ENCODE assay signal across 20 cellular contexts in the genomic region with DNA sequence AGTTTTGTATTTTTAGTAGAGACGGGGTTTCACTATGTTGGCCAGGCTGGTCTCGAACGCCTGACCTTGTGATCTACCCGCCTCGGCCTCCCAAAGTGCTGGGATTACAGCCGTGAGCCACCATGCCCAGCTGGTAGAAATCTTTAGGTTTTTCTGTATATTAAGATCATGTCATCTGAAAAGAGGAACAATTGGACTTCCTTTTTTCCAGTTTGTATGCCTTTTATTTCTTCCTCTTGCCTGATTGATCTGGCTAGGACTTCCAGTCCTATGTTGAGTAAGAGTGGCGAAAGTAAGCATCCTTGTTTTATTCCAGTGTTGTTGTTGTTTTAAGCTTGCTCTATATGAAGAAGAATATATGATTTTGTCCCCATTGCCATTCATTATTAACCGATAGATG.
"Had no signal": no experiment of that assay in that cellular context is flagged by ENCODE, and none has a peak within 500 bp of the region (broad histone marks: within the 10 kb centered on the region; RNA-seq: fewer than 3 reads in every experiment).

No MANE protein-coding gene starts in this region.

- H3K36me3 ChIP-seq: prostate gland, right lobe of liver, spleen had no signal

- H3K27ac ChIP-seq: prostate gland, right lobe of liver, spleen had no signal

- H3K9me3 ChIP-seq: prostate gland, right lobe of liver had no signal

- H3K9me3 Mint-ChIP-seq: activated B cell treated with CpG ODN at 0.5 μM for 24 hours; activated CD4-positive, alpha-beta T cell treated with anti-CD3 and anti-CD28 coated beads, Interleukin-2, amount 10 ng/mL, durations not matched to agents 24 days and 14 days; activated naive CD8-positive, alpha-beta T cell treated with anti-CD3 and anti-CD28 coated beads, Interleukin-2, amount 50 U/mL, for 24 hours; natural killer cell treated with Interleukin-12 subunit alpha and Interleukin-12 subunit beta and Interleukin-15 and Interleukin-18, amount 100 ng/mL, for 72 hours had no signal

- H3K4me1 Mint-ChIP-seq: activated B cell treated with CpG ODN at 0.5 μM for 24 hours; activated CD4-positive, alpha-beta T cell treated with anti-CD3 and anti-CD28 coated beads, Interleukin-2, amount 10 ng/mL, durations not matched to agents 24 days and 14 days; activated naive CD8-positive, alpha-beta T cell treated with anti-CD3 and anti-CD28 coated beads, Interleukin-2, amount 50 U/mL, for 24 hours; memory B cell had no signal

- H3K4me3 ChIP-seq: prostate gland, right lobe of liver, spleen had no signal

- FAIRE-seq: astrocyte, endothelial cell of umbilical vein, islet of Langerhans had no signal

- H3K27me3 ChIP-seq: right lobe of liver, spleen had no signal

- H3K4me1 ChIP-seq: prostate gland, right lobe of liver, spleen had no signal

- H3K4me3 Mint-ChIP-seq: activated B cell treated with CpG ODN at 0.5 μM for 24 hours; activated CD4-positive, alpha-beta T cell treated with anti-CD3 and anti-CD28 coated beads, Interleukin-2, amount 10 ng/mL, durations not matched to agents 24 days and 14 days; activated naive CD8-positive, alpha-beta T cell treated with anti-CD3 and anti-CD28 coated beads, Interleukin-2, amount 50 U/mL, for 24 hours; memory B cell; natural killer cell treated with Interleukin-12 subunit alpha and Interleukin-12 subunit beta and Interleukin-15 and Interleukin-18, amount 100 ng/mL, for 72 hours; stimulated activated naive B cell treated with anti-CD40 and anti-IgM and Interleukin-4, amounts not matched to agents 10 μg/mL and 1 μg/mL and 100 μg/mL, for 72 hours had no signal

- H3K27ac Mint-ChIP-seq: activated B cell treated with CpG ODN at 0.5 μM for 24 hours; activated CD4-positive, alpha-beta T cell treated with anti-CD3 and anti-CD28 coated beads, Interleukin-2, amount 10 ng/mL, durations not matched to agents 24 days and 14 days; activated naive CD8-positive, alpha-beta T cell treated with anti-CD3 and anti-CD28 coated beads, Interleukin-2, amount 50 U/mL, for 24 hours; memory B cell; natural killer cell treated with Interleukin-12 subunit alpha and Interleukin-12 subunit beta and Interleukin-15 and Interleukin-18, amount 100 ng/mL, for 72 hours; stimulated activated naive B cell treated with anti-CD40 and anti-IgM and Interleukin-4, amounts not matched to agents 10 μg/mL and 1 μg/mL and 100 μg/mL, for 72 hours had no signal

- DNase-seq: activated B cell treated with CpG ODN at 0.5 μM for 24 hours; activated CD4-positive, alpha-beta T cell treated with anti-CD3 and anti-CD28 coated beads, Interleukin-2, amount 10 ng/mL, durations not matched to agents 24 days and 14 days; activated naive CD4-positive, alpha-beta T cell treated with Interleukin-2 at 50 U/mL for 16 hours; activated naive CD8-positive, alpha-beta T cell treated with anti-CD3 and anti-CD28 coated beads, Interleukin-2, amount 50 U/mL, for 24 hours; foreskin melanocyte; head of caudate nucleus; right lobe of liver; spleen; stimulated activated CD4-positive, alpha-beta T cell treated with anti-CD3 and anti-CD28 coated beads, Interleukin-2, amount 100 ng/mL, for 24 hours; stimulated activated naive B cell treated with anti-CD40 and anti-IgM and Interleukin-4, amounts not matched to agents 10 μg/mL and 1 μg/mL and 100 μg/mL, for 72 hours; substantia nigra; T-helper 9 cell; trophoblast cell had no signal

- ATAC-seq: activated naive CD8-positive, alpha-beta T cell treated with anti-CD3 and anti-CD28 coated beads, Interleukin-2, amount 50 U/mL, for 24 hours; left lobe of liver; natural killer cell treated with Interleukin-12 subunit alpha and Interleukin-12 subunit beta and Interleukin-15 and Interleukin-18, amount 100 ng/mL, for 72 hours; right lobe of liver; stimulated activated naive B cell treated with anti-CD40 and anti-IgM and Interleukin-4, amounts not matched to agents 10 μg/mL and 1 μg/mL and 100 μg/mL, for 72 hours had no signal

- H3K36me3 Mint-ChIP-seq: memory B cell; natural killer cell treated with Interleukin-12 subunit alpha and Interleukin-12 subunit beta and Interleukin-15 and Interleukin-18, amount 100 ng/mL, for 72 hours; stimulated activated naive B cell treated with anti-CD40 and anti-IgM and Interleukin-4, amounts not matched to agents 10 μg/mL and 1 μg/mL and 100 μg/mL, for 72 hours had no signal
